In genomic region chr9:121478816-121479676, GRCh38 we compare ENCODE assay signal across 17 cellular contexts. TPM values are rescaled to one million over a fixed set of nuclear protein-coding genes. Genes with fewer than 3 reads are reported as not detected.
DNase-seq lines count a peak whose midpoint lies in the region; ATAC-seq and TF ChIP-seq lines count a peak whose summit lies in the region.
"Had no signal": no experiment of that assay in that cellular context is flagged by ENCODE, and none has a peak within 500 bp of the region (broad histone marks: within the 10 kb centered on the region; RNA-seq: fewer than 3 reads in every experiment).

No MANE protein-coding gene starts in this region.

- TF ChIP-seq CTCF in heart left ventricle (IDR thresholded peaks at IDR 0.05) (no peak), neural progenitor cell (IDR thresholded peaks at IDR 0.05) (no peak), GM10266 (IDR thresholded peaks at IDR 0.05; ENCODE audit: control insufficient read depth, insufficient read depth, low read depth, missing control alignments) (no peak)

- H3K4me3 Mint-ChIP-seq in neural progenitor cell, result no peak overlapping the region
- no peak overlapping the region for H3K4me3 Mint-ChIP-seq in T-helper 2 cell treated with Interferon-gamma antibody and Interleukin-4, amounts not matched to agents 5 μg/mL and 100 μg/mL, for 36 hours
- H3K4me3 Mint-ChIP-seq: CD8-positive, alpha-beta memory T cell; stimulated activated naive B cell treated with anti-CD40 and anti-IgM and Interleukin-4, amounts not matched to agents 10 μg/mL and 1 μg/mL and 100 μg/mL, for 72 hours had no signal

- ATAC-seq in Right ventricle myocardium inferior (peak; percentile 53), heart left ventricle (peak; percentile 29 to 63 (median 40)), aorta (ENCODE audit: low FRiP score) (peak; percentile 87)
- ATAC-seq: stimulated activated naive B cell treated with anti-CD40 and anti-IgM and Interleukin-4, amounts not matched to agents 10 μg/mL and 1 μg/mL and 100 μg/mL, for 72 hours had no signal

- no peaks in the 10 kb centered on the region for H3K36me3 Mint-ChIP-seq in neural progenitor cell
- H3K36me3 Mint-ChIP-seq in T-helper 2 cell treated with Interferon-gamma antibody and Interleukin-4, amounts not matched to agents 5 μg/mL and 100 μg/mL, for 36 hours (ENCODE audit: low read depth), result no peaks in the 10 kb centered on the region
- H3K36me3 Mint-ChIP-seq: CD8-positive, alpha-beta memory T cell; stimulated activated naive B cell treated with anti-CD40 and anti-IgM and Interleukin-4, amounts not matched to agents 10 μg/mL and 1 μg/mL and 100 μg/mL, for 72 hours had no signal

- 23 to 50% (median 39%) methylated on average over 7 to 8 of the region's 8 CpGs for WGBS in heart left ventricle, 4 donors
- WGBS in aorta, 2 donors, result 1 to 5% methylated on average over 8 of the region's 8 CpGs

- no peak overlapping the region for H3K4me3 ChIP-seq in heart left ventricle
- H3K4me3 ChIP-seq in neural progenitor cell, result no peak overlapping the region
- H3K4me3 ChIP-seq in aorta (ENCODE audit: low read length in 2 of 2), result peak overlapping the region; percentile 3 to 25
- H3K4me3 ChIP-seq: adrenal gland, ovary, Peyer's patch had no signal

- H3K27ac ChIP-seq in heart left ventricle (peak overlapping the region in 11 of 12 donors; percentile 20 to 66 (median 48)), neural progenitor cell (peak overlapping the region; percentile 34), aorta (ENCODE audit: low read depth in 1 of 2, low read length in 2 of 2) (peak overlapping the region; percentile 78 to 97)
- H3K27ac ChIP-seq: adrenal gland, epithelial cell of prostate, ovary, Peyer's patch had no signal

- no peaks in the 10 kb centered on the region for H4K20me1 ChIP-seq in neural progenitor cell (ENCODE audit: low read depth)

- H3K4me1 ChIP-seq in heart left ventricle (peaks cover 0 to 69% (median 51%) of the 10 kb centered on the region in 12 donors), neural progenitor cell (peaks cover 30% of the 10 kb centered on the region), aorta (ENCODE audit: control insufficient read depth in 1 of 2, insufficient read depth in 2 of 2, low read length in 2 of 2) (peaks cover 0 to 10% of the 10 kb centered on the region in 2 donors)
- H3K4me1 ChIP-seq: Peyer's patch had no signal

- no peak overlapping the region for H3K27ac Mint-ChIP-seq in neural progenitor cell
- H3K27ac Mint-ChIP-seq in T-helper 2 cell treated with Interferon-gamma antibody and Interleukin-4, amounts not matched to agents 5 μg/mL and 100 μg/mL, for 36 hours, result no peak overlapping the region
- H3K27ac Mint-ChIP-seq: stimulated activated naive B cell treated with anti-CD40 and anti-IgM and Interleukin-4, amounts not matched to agents 10 μg/mL and 1 μg/mL and 100 μg/mL, for 72 hours had no signal

- H3K36me3 ChIP-seq in heart left ventricle (no peaks in the 10 kb centered on the region), neural progenitor cell (no peaks in the 10 kb centered on the region), aorta (ENCODE audit: control insufficient read depth in 1 of 2, insufficient read depth in 2 of 2, low read length in 1 of 2) (no peaks in the 10 kb centered on the region)
- H3K36me3 ChIP-seq: adrenal gland, ovary, Peyer's patch had no signal

- H3F3A ChIP-seq in neural progenitor cell (ENCODE audit: low read depth), result peaks cover 2% of the 10 kb centered on the region

- peak overlapping the region; percentile 96 for H2AFZ ChIP-seq in neural progenitor cell (replicated peaks)

- DNase-seq in Right ventricle myocardium inferior (ENCODE audit: missing footprints) (no peak), cardiac septum (ENCODE audit: low spot score) (no peak), heart left ventricle (no peak), neural progenitor cell (ENCODE audit: low spot score) (peak; percentile 15), aorta (peak in 1 of 2 donors; percentile 84), AG08395 (ENCODE audit: low spot score) (no peak), GM10266 (ENCODE audit: extremely low spot score) (no peak)
- no peak for DNase-seq in T-helper 2 cell treated with Interferon-gamma antibody and Interleukin-4, amounts not matched to agents 5 μg/mL and 100 μg/mL, for 36 hours (ENCODE audit: low spot score)
- DNase-seq: CD8-positive, alpha-beta memory T cell; EL; islet precursor cell; NCI-H748 treated with DMSO at 0.1 percent for 48 hours; ovary; Peyer's patch; stimulated activated naive B cell treated with anti-CD40 and anti-IgM and Interleukin-4, amounts not matched to agents 10 μg/mL and 1 μg/mL and 100 μg/mL, for 72 hours had no signal

- H3K79me2 ChIP-seq in neural progenitor cell (ENCODE audit: low read depth), result no peaks in the 10 kb centered on the region

- TF ChIP-seq POLR2A in heart left ventricle (IDR thresholded peaks at IDR 0.05), result no peak

- peak overlapping the region; percentile 29 for H3K4me2 ChIP-seq in neural progenitor cell

- H3K9me3 Mint-ChIP-seq in neural progenitor cell, result no peaks in the 10 kb centered on the region
- no peaks in the 10 kb centered on the region for H3K9me3 Mint-ChIP-seq in T-helper 2 cell treated with Interferon-gamma antibody and Interleukin-4, amounts not matched to agents 5 μg/mL and 100 μg/mL, for 36 hours
- H3K9me3 Mint-ChIP-seq: CD8-positive, alpha-beta memory T cell; stimulated activated naive B cell treated with anti-CD40 and anti-IgM and Interleukin-4, amounts not matched to agents 10 μg/mL and 1 μg/mL and 100 μg/mL, for 72 hours had no signal

- H3K9me3 ChIP-seq in heart left ventricle (no peaks in the 10 kb centered on the region), neural progenitor cell (ENCODE audit: low read depth) (no peaks in the 10 kb centered on the region), aorta (ENCODE audit: control insufficient read depth, low read length) (no peaks in the 10 kb centered on the region)
- H3K9me3 ChIP-seq: adrenal gland, ovary, Peyer's patch had no signal

- intact Hi-C loops in Right ventricle myocardium inferior (cut with DNase I) (no loop called here), cardiac septum (cut with DNase I) (no loop called here), heart left ventricle (cut with DNase I) (no loop called here), aorta (cut with DNase I) (loop anchor here in 1 of 2 donors (10.0 kb wide), 1 partner anchor 184 kb away; no protein-coding TSS in a partner anchor)

- H3K9ac ChIP-seq in neural progenitor cell, result no peak overlapping the region

- H3K27me3 ChIP-seq in heart left ventricle (no peaks in the 10 kb centered on the region), neural progenitor cell (no peaks in the 10 kb centered on the region), aorta (ENCODE audit: control insufficient read depth in 1 of 2, insufficient read depth in 2 of 2, low read length in 1 of 2) (no peaks in the 10 kb centered on the region)
- H3K27me3 ChIP-seq: adrenal gland, ovary, Peyer's patch had no signal

- peaks cover 24% of the 10 kb centered on the region for H3K4me1 Mint-ChIP-seq in neural progenitor cell
- H3K4me1 Mint-ChIP-seq in T-helper 2 cell treated with Interferon-gamma antibody and Interleukin-4, amounts not matched to agents 5 μg/mL and 100 μg/mL, for 36 hours (ENCODE audit: low read depth), result no peaks in the 10 kb centered on the region
- H3K4me1 Mint-ChIP-seq: CD8-positive, alpha-beta memory T cell had no signal

- H3K27me3 Mint-ChIP-seq in neural progenitor cell (ENCODE audit: insufficient read depth, low read depth), result peaks cover 7% of the 10 kb centered on the region
- H3K27me3 Mint-ChIP-seq in T-helper 2 cell treated with Interferon-gamma antibody and Interleukin-4, amounts not matched to agents 5 μg/mL and 100 μg/mL, for 36 hours (ENCODE audit: low read depth), result peaks cover 4% of the 10 kb centered on the region
- H3K27me3 Mint-ChIP-seq: stimulated activated naive B cell treated with anti-CD40 and anti-IgM and Interleukin-4, amounts not matched to agents 10 μg/mL and 1 μg/mL and 100 μg/mL, for 72 hours had no signal

RNA-seq across cellular contexts. Expression of gene GGTA1, which starts 20.6 kb away (rescaled TPM):
- total RNA-seq in Right ventricle myocardium inferior (27.9 TPM), cardiac septum (8.8 TPM), heart left ventricle (10 to 100 TPM in 4 of 9 donors, 1 to 10 TPM in 5; 1.9 to 47.7 (median 8.0) TPM), neural progenitor cell (ENCODE audit: low replicate concordance) (not detected in 2 replicates), aorta (10 to 100 TPM; 17.6 to 38.9 TPM)
- polyA plus RNA-seq in heart left ventricle (10 to 100 TPM in 1 of 2 donors, 1 to 10 TPM in 1; 1.8 to 23.9 TPM), aorta (100 to 1,000 TPM; 102 to 239 TPM)
- total RNA-seq: CD8-positive, alpha-beta memory T cell had no signal
- polyA plus RNA-seq: CD8-positive, alpha-beta memory T cell had no signal

Comparison
In these comparisons a context has a peak if more than half of its experiments do, and no peak if none do; other contexts are left out.
1. H3K27ac ChIP-seq: peak in every context shown above with its lines; median percentile 88 in aorta; 48 in heart left ventricle; 34 in neural progenitor cell.
2. H3K4me3 ChIP-seq: peak in aorta (2 of 2); none in heart left ventricle (0 of 12) and neural progenitor cell (single experiment).
3. Peak in every context shown above with its lines, with median percentiles within 50 percentile points of each other: ATAC-seq.